Comparison of ENCODE assay signal across 2 cellular contexts in the genomic region with DNA sequence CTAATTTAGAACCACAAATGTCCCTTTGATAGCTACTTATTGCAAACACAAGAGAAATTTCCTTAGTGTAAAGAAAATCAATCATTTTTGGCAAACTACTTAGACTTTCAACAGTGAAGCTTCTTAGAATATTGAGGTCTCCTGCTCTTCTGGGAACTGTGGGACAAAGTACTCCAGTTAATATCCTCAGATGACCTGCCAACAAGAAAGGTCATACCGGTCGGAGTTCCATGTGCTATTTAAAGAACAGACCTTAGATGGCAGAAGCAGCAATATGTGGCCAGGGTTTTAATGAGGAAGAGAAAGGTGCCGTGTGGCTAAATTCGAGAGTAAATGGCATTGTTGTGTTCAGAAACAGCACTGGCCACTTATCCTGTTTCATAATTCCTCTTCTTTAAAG.
TF ChIP-seq lines count a peak whose summit lies in the region.

No MANE protein-coding gene starts in this region.

TF ChIP-seq in K562, 482 proteins besides CTCF, POLR2A, EP300 and RAD21 (continued from another document and continues in another):
- TF ChIP-seq, protein P1, sequence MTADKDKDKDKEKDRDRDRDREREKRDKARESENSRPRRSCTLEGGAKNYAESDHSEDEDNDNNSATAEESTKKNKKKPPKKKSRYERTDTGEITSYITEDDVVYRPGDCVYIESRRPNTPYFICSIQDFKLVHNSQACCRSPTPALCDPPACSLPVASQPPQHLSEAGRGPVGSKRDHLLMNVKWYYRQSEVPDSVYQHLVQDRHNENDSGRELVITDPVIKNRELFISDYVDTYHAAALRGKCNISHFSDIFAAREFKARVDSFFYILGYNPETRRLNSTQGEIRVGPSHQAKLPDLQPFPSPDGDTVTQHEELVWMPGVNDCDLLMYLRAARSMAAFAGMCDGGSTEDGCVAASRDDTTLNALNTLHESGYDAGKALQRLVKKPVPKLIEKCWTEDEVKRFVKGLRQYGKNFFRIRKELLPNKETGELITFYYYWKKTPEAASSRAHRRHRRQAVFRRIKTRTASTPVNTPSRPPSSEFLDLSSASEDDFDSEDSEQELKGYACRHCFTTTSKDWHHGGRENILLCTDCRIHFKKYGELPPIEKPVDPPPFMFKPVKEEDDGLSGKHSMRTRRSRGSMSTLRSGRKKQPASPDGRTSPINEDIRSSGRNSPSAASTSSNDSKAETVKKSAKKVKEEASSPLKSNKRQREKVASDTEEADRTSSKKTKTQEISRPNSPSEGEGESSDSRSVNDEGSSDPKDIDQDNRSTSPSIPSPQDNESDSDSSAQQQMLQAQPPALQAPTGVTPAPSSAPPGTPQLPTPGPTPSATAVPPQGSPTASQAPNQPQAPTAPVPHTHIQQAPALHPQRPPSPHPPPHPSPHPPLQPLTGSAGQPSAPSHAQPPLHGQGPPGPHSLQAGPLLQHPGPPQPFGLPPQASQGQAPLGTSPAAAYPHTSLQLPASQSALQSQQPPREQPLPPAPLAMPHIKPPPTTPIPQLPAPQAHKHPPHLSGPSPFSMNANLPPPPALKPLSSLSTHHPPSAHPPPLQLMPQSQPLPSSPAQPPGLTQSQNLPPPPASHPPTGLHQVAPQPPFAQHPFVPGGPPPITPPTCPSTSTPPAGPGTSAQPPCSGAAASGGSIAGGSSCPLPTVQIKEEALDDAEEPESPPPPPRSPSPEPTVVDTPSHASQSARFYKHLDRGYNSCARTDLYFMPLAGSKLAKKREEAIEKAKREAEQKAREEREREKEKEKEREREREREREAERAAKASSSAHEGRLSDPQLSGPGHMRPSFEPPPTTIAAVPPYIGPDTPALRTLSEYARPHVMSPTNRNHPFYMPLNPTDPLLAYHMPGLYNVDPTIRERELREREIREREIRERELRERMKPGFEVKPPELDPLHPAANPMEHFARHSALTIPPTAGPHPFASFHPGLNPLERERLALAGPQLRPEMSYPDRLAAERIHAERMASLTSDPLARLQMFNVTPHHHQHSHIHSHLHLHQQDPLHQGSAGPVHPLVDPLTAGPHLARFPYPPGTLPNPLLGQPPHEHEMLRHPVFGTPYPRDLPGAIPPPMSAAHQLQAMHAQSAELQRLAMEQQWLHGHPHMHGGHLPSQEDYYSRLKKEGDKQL (CRISPR knock-in tag; IDR thresholded peaks at IDR 0.05; ENCODE audit: borderline replicate concordance), result no peak
- no peak for TF ChIP-seq ZKSCAN8 (CRISPR knock-in tag; IDR thresholded peaks at IDR 0.05)
- no peak for TF ChIP-seq ADNP (tag; IDR thresholded peaks at IDR 0.05)
- TF ChIP-seq, protein P2, sequence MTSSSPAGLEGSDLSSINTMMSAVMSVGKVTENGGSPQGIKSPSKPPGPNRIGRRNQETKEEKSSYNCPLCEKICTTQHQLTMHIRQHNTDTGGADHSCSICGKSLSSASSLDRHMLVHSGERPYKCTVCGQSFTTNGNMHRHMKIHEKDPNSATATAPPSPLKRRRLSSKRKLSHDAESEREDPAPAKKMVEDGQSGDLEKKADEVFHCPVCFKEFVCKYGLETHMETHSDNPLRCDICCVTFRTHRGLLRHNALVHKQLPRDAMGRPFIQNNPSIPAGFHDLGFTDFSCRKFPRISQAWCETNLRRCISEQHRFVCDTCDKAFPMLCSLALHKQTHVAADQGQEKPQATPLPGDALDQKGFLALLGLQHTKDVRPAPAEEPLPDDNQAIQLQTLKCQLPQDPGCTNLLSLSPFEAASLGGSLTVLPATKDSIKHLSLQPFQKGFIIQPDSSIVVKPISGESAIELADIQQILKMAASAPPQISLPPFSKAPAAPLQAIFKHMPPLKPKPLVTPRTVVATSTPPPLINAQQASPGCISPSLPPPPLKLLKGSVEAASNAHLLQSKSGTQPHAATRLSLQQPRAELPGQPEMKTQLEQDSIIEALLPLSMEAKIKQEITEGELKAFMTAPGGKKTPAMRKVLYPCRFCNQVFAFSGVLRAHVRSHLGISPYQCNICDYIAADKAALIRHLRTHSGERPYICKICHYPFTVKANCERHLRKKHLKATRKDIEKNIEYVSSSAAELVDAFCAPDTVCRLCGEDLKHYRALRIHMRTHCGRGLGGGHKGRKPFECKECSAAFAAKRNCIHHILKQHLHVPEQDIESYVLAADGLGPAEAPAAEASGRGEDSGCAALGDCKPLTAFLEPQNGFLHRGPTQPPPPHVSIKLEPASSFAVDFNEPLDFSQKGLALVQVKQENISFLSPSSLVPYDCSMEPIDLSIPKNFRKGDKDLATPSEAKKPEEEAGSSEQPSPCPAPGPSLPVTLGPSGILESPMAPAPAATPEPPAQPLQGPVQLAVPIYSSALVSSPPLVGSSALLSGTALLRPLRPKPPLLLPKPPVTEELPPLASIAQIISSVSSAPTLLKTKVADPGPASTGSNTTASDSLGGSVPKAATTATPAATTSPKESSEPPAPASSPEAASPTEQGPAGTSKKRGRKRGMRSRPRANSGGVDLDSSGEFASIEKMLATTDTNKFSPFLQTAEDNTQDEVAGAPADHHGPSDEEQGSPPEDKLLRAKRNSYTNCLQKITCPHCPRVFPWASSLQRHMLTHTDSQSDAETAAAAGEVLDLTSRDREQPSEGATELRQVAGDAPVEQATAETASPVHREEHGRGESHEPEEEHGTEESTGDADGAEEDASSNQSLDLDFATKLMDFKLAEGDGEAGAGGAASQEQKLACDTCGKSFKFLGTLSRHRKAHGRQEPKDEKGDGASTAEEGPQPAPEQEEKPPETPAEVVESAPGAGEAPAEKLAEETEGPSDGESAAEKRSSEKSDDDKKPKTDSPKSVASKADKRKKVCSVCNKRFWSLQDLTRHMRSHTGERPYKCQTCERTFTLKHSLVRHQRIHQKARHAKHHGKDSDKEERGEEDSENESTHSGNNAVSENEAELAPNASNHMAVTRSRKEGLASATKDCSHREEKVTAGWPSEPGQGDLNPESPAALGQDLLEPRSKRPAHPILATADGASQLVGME (CRISPR knock-in tag; IDR thresholded peaks at IDR 0.05), result no peak
- TF ChIP-seq, protein P3, sequence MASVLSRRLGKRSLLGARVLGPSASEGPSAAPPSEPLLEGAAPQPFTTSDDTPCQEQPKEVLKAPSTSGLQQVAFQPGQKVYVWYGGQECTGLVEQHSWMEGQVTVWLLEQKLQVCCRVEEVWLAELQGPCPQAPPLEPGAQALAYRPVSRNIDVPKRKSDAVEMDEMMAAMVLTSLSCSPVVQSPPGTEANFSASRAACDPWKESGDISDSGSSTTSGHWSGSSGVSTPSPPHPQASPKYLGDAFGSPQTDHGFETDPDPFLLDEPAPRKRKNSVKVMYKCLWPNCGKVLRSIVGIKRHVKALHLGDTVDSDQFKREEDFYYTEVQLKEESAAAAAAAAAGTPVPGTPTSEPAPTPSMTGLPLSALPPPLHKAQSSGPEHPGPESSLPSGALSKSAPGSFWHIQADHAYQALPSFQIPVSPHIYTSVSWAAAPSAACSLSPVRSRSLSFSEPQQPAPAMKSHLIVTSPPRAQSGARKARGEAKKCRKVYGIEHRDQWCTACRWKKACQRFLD (CRISPR knock-in tag; IDR thresholded peaks at IDR 0.05), result peak; percentile 75; the same call in 1 of the 2 replicates
- peak; percentile 65; the same call in 1 of the 2 replicates for TF ChIP-seq FOXM1 (IDR thresholded peaks at IDR 0.05; ENCODE audit: low read depth)
- no peak for TF ChIP-seq FOXM1 (CRISPR knock-in tag; IDR thresholded peaks at IDR 0.05; ENCODE audit: low read depth)
- no peak for TF ChIP-seq NR2C2 (CRISPR knock-in tag; IDR thresholded peaks at IDR 0.05)
- TF ChIP-seq NR2C2 (tag; IDR thresholded peaks at IDR 0.05), result peak; percentile 91

TF ChIP-seq in WTC11, 78 proteins besides CTCF, POLR2A, EP300 and RAD21 (continued from another document):
- TF ChIP-seq, protein P4, sequence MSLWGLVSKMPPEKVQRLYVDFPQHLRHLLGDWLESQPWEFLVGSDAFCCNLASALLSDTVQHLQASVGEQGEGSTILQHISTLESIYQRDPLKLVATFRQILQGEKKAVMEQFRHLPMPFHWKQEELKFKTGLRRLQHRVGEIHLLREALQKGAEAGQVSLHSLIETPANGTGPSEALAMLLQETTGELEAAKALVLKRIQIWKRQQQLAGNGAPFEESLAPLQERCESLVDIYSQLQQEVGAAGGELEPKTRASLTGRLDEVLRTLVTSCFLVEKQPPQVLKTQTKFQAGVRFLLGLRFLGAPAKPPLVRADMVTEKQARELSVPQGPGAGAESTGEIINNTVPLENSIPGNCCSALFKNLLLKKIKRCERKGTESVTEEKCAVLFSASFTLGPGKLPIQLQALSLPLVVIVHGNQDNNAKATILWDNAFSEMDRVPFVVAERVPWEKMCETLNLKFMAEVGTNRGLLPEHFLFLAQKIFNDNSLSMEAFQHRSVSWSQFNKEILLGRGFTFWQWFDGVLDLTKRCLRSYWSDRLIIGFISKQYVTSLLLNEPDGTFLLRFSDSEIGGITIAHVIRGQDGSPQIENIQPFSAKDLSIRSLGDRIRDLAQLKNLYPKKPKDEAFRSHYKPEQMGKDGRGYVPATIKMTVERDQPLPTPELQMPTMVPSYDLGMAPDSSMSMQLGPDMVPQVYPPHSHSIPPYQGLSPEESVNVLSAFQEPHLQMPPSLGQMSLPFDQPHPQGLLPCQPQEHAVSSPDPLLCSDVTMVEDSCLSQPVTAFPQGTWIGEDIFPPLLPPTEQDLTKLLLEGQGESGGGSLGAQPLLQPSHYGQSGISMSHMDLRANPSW (CRISPR knock-in tag; conservative IDR thresholded peaks at IDR 0.05; ENCODE audit: low read depth), result no peak
- TF ChIP-seq, protein P5, sequence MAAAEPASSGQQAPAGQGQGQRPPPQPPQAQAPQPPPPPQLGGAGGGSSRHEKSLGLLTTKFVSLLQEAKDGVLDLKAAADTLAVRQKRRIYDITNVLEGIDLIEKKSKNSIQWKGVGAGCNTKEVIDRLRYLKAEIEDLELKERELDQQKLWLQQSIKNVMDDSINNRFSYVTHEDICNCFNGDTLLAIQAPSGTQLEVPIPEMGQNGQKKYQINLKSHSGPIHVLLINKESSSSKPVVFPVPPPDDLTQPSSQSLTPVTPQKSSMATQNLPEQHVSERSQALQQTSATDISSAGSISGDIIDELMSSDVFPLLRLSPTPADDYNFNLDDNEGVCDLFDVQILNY (CRISPR knock-in tag; IDR thresholded peaks at IDR 0.05), result no peak
- no peak for TF ChIP-seq JUN (CRISPR knock-in tag; IDR thresholded peaks at IDR 0.05)
- no peak for TF ChIP-seq ELF4 (CRISPR knock-in tag; IDR thresholded peaks at IDR 0.05; ENCODE audit: low read depth)
- no peak for TF ChIP-seq GABPB1 (CRISPR knock-in tag; IDR thresholded peaks at IDR 0.05)
